In the genomic region with DNA sequence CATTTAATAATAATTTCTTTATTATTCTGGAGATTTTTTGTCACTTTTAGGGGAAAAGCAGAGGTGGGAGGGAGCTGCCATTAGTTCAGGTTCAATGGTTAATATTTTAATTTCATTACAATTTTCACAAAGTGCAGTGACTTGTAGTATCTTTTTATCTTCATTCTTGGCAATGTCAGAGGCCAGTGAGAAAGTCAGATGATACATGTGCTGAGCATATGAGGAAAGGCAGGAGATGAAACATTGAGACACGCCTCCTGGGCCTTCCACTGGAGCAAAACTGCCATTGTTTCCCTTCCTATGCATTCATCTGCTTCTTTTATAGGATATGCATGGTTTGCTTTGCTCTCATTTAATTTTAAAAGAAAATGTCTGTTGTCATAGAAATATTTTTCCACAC, we compare ENCODE assay signal across 26 cellular contexts.
"Had no signal": no experiment of that assay in that cellular context is flagged by ENCODE, and none has a peak within 500 bp of the region (broad histone marks: within the 10 kb centered on the region; RNA-seq: fewer than 3 reads in every experiment).

No MANE protein-coding gene starts in this region.

- DNase-seq: islet precursor cell; left ventricle myocardium inferior; midbrain; mucosa of descending colon; naive thymus-derived CD4-positive, alpha-beta T cell; pancreas; posterior cingulate gyrus; retina; right cardiac atrium; sigmoid colon; small intestine; spleen; stimulated activated CD4-positive, alpha-beta T cell treated with anti-CD3 and anti-CD28 coated beads, Interleukin-4, amount 100 ng/mL, for 24 hours; stimulated activated naive CD4-positive, alpha-beta T cell; uterus had no signal

- H3K27ac ChIP-seq: hepatocyte, left ventricle myocardium inferior, pancreas, prostate gland, sigmoid colon, spleen, suprapubic skin, tibial nerve, uterus had no signal

- H3K27me3 Mint-ChIP-seq: memory B cell had no signal

- H3K9me3 Mint-ChIP-seq: memory B cell; natural killer cell treated with Interleukin-12 subunit alpha and Interleukin-12 subunit beta and Interleukin-15 and Interleukin-18, amount 100 ng/mL, for 72 hours had no signal

- H3K9me3 ChIP-seq: pancreas, prostate gland, uterus had no signal

- H3K4me1 ChIP-seq: left ventricle myocardium inferior, pancreas, prostate gland, sigmoid colon, spleen, suprapubic skin, tibial nerve, uterus had no signal

- H3K36me3 ChIP-seq: left ventricle myocardium inferior, pancreas, prostate gland, sigmoid colon, spleen, suprapubic skin, tibial nerve, uterus had no signal

- H3K4me3 Mint-ChIP-seq: memory B cell; naive thymus-derived CD4-positive, alpha-beta T cell; natural killer cell treated with Interleukin-12 subunit alpha and Interleukin-12 subunit beta and Interleukin-15 and Interleukin-18, amount 100 ng/mL, for 72 hours; neural crest cell; stimulated activated effector memory CD8-positive, alpha-beta T cell treated with anti-CD3 and anti-CD28 coated beads, Interleukin-12 subunit alpha, Interleukin-12 subunit beta, amount 100 ng/mL, for 72 hours; stimulated activated naive CD8-positive, alpha-beta T cell treated with anti-CD3 and anti-CD28 coated beads, Interleukin-15, Interleukin-2, amounts not matched to agents 100 ng/mL and 50 ng/mL, for 24 hours; type B pancreatic cell had no signal

- H3K36me3 Mint-ChIP-seq: memory B cell; natural killer cell treated with Interleukin-12 subunit alpha and Interleukin-12 subunit beta and Interleukin-15 and Interleukin-18, amount 100 ng/mL, for 72 hours; type B pancreatic cell had no signal

- H3K27ac Mint-ChIP-seq: memory B cell; naive thymus-derived CD4-positive, alpha-beta T cell; natural killer cell treated with Interleukin-12 subunit alpha and Interleukin-12 subunit beta and Interleukin-15 and Interleukin-18, amount 100 ng/mL, for 72 hours; stimulated activated effector memory CD8-positive, alpha-beta T cell treated with anti-CD3 and anti-CD28 coated beads, Interleukin-12 subunit alpha, Interleukin-12 subunit beta, amount 100 ng/mL, for 72 hours; stimulated activated naive CD8-positive, alpha-beta T cell treated with anti-CD3 and anti-CD28 coated beads, Interleukin-15, Interleukin-2, amounts not matched to agents 100 ng/mL and 50 ng/mL, for 24 hours; type B pancreatic cell had no signal

- H3K4me1 Mint-ChIP-seq: memory B cell; naive thymus-derived CD4-positive, alpha-beta T cell; neural crest cell; stimulated activated effector memory CD8-positive, alpha-beta T cell treated with anti-CD3 and anti-CD28 coated beads, Interleukin-12 subunit alpha, Interleukin-12 subunit beta, amount 100 ng/mL, for 72 hours had no signal

- H3K4me3 ChIP-seq: hepatocyte, left ventricle myocardium inferior, lung, mucosa of descending colon, pancreas, prostate gland, sigmoid colon, spleen, suprapubic skin, tibial nerve, uterus had no signal

- H3K27me3 ChIP-seq: hepatocyte, pancreas, sigmoid colon, suprapubic skin, tibial nerve, uterus had no signal

- ATAC-seq: mucosa of descending colon; naive thymus-derived CD4-positive, alpha-beta T cell; natural killer cell treated with Interleukin-12 subunit alpha and Interleukin-12 subunit beta and Interleukin-15 and Interleukin-18, amount 100 ng/mL, for 72 hours; pancreas; right cardiac atrium; stimulated activated effector memory CD8-positive, alpha-beta T cell treated with anti-CD3 and anti-CD28 coated beads, Interleukin-12 subunit alpha, Interleukin-12 subunit beta, amount 100 ng/mL, for 72 hours had no signal
